Comparison of ENCODE assay signal across 9 cellular contexts in the genomic region with DNA sequence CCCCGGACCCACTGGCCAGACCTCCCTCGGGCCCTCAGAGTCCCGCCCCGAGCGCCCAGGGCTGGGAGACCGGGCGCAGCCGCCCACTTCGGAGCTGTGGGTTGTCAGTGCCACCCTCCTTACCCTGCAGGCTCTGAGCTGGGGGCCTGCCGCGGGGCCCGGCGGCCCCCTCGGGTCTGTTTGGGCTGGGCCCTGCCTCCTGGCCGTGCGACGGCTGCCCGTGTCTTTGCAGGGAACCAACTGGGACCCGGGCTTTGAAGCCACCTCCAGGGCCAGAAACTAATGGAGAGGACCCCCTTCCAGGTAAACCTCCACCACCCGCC. TPM values are rescaled to one million over a fixed set of nuclear protein-coding genes. Genes with fewer than 3 reads are reported as not detected.
DNase-seq lines count a peak whose midpoint lies in the region; ATAC-seq and TF ChIP-seq lines count a peak whose summit lies in the region.
"Had no signal": no experiment of that assay in that cellular context is flagged by ENCODE, and none has a peak within 500 bp of the region (broad histone marks: within the 10 kb centered on the region; RNA-seq: fewer than 3 reads in every experiment).

No MANE protein-coding gene starts in this region.

- peak overlapping the region; percentile 43 to 60 for H3K4me3 ChIP-seq in right atrium auricular region
- peak overlapping the region; percentile 67 for H3K4me3 ChIP-seq in lower lobe of right lung
- H3K4me3 ChIP-seq in vagina, result peak overlapping the region; percentile 48 to 59

- no peak for ATAC-seq in Right ventricle myocardium superior (ENCODE audit: poor library complexity)
- no peak for ATAC-seq in activated naive CD8-positive, alpha-beta T cell treated with anti-CD3 and anti-CD28 coated beads, Interleukin-2, amount 50 U/mL, for 24 hours
- no peak for ATAC-seq in lower lobe of right lung
- ATAC-seq in HG03139 (IDR thresholded peaks at IDR 0.05; ENCODE audit: unreplicated experiment), result no peak

- peak overlapping the region; percentile 82 for H3K4me3 Mint-ChIP-seq in activated naive CD8-positive, alpha-beta T cell treated with anti-CD3 and anti-CD28 coated beads, Interleukin-2, amount 50 U/mL, for 24 hours

- H3K27me3 ChIP-seq in right atrium auricular region (no peaks in the 10 kb centered on the region), lower lobe of right lung (ENCODE audit: low read depth) (no peaks in the 10 kb centered on the region), vagina (no peaks in the 10 kb centered on the region)

- H3K27me3 Mint-ChIP-seq in activated naive CD8-positive, alpha-beta T cell treated with anti-CD3 and anti-CD28 coated beads, Interleukin-2, amount 50 U/mL, for 24 hours, result no peaks in the 10 kb centered on the region

- TF ChIP-seq POLR2A in vagina (IDR thresholded peaks at IDR 0.05), result no peak

- TF ChIP-seq CTCF in right atrium auricular region (IDR thresholded peaks at IDR 0.05), result no peak
- TF ChIP-seq CTCF in lower lobe of right lung (IDR thresholded peaks at IDR 0.05), result no peak
- TF ChIP-seq CTCF in vagina (IDR thresholded peaks at IDR 0.05), result no peak

- H3K27ac Mint-ChIP-seq in activated naive CD8-positive, alpha-beta T cell treated with anti-CD3 and anti-CD28 coated beads, Interleukin-2, amount 50 U/mL, for 24 hours, result no peak overlapping the region

- peaks cover 14% of the 10 kb centered on the region for H3K36me3 Mint-ChIP-seq in activated naive CD8-positive, alpha-beta T cell treated with anti-CD3 and anti-CD28 coated beads, Interleukin-2, amount 50 U/mL, for 24 hours (ENCODE audit: low read depth)

- H3K27ac ChIP-seq in right atrium auricular region, result no peak overlapping the region
- H3K27ac ChIP-seq in lower lobe of right lung, result no peak overlapping the region
- no peak overlapping the region for H3K27ac ChIP-seq in vagina

- intact Hi-C loops in Right ventricle myocardium superior (cut with DNase I) (no loop called here), lower lobe of right lung (cut with DNase I) (no loop called here), vagina (cut with DNase I) (no loop called here)

- DNase-seq in right atrium auricular region (ENCODE audit: low spot score) (no peak), Right ventricle myocardium superior (no peak), lower lobe of right lung (no peak), vagina (ENCODE audit: extremely low spot score in 2 of 2) (no peak), NCI-H146 treated with DMSO at 0.1 percent for 48 hours (lab: John Stamatoyannopoulos, UW; ENCODE audit: unreplicated experiment) (no peak), AG20443 (ENCODE audit: low spot score) (no peak)
- DNase-seq in activated naive CD8-positive, alpha-beta T cell treated with anti-CD3 and anti-CD28 coated beads, Interleukin-2, amount 50 U/mL, for 24 hours, result no peak

- H3K36me3 ChIP-seq in right atrium auricular region (no peaks in the 10 kb centered on the region), lower lobe of right lung (no peaks in the 10 kb centered on the region), vagina (no peaks in the 10 kb centered on the region)

- H3K4me1 ChIP-seq in right atrium auricular region, result peaks cover 0 to 19% of the 10 kb centered on the region in 2 donors
- peaks cover 16% of the 10 kb centered on the region for H3K4me1 ChIP-seq in lower lobe of right lung
- peaks cover 16% of the 10 kb centered on the region for H3K4me1 ChIP-seq in vagina

- H3K9me3 Mint-ChIP-seq in activated naive CD8-positive, alpha-beta T cell treated with anti-CD3 and anti-CD28 coated beads, Interleukin-2, amount 50 U/mL, for 24 hours, result no peaks in the 10 kb centered on the region

- H3K9me3 ChIP-seq in right atrium auricular region (no peaks in the 10 kb centered on the region), lower lobe of right lung (no peaks in the 10 kb centered on the region), vagina (no peaks in the 10 kb centered on the region)

- H3K4me1 Mint-ChIP-seq in activated naive CD8-positive, alpha-beta T cell treated with anti-CD3 and anti-CD28 coated beads, Interleukin-2, amount 50 U/mL, for 24 hours, result peaks cover 8% of the 10 kb centered on the region

RNA-seq across cellular contexts. Expression of a gene that starts 0.4 kb away (rescaled TPM):
- 1 to 10 TPM in 1 of 2 donors, under 1 TPM in 1; 0.63 to 4.1 TPM for total RNA-seq in right atrium auricular region
- 1.0 TPM for total RNA-seq in Right ventricle myocardium superior
- total RNA-seq in lower lobe of right lung, result 0.68 TPM
- 2.5 TPM for total RNA-seq in vagina

RNA-seq across cellular contexts. Expression of a gene that starts 10.7 kb away (rescaled TPM):
- under 1 TPM; 0.22 to 0.51 TPM for total RNA-seq in right atrium auricular region
- total RNA-seq in Right ventricle myocardium superior, result 0.19 TPM
- 0.24 TPM for total RNA-seq in lower lobe of right lung
- total RNA-seq in vagina, result not detected
- total RNA-seq: pulmonary artery endothelial cell had no signal

RNA-seq across cellular contexts. Expression of a gene that starts 14.6 kb away (rescaled TPM):
- total RNA-seq in right atrium auricular region (10 to 100 TPM in 1 of 2 donors, 1 to 10 TPM in 1; 9.6 to 10.5 TPM), Right ventricle myocardium superior (11.8 TPM), lower lobe of right lung (40.2 TPM), vagina (9.6 TPM)

RNA-seq across cellular contexts. Expression of a gene that starts 31.1 kb away (rescaled TPM):
- 1 to 10 TPM; 1.4 to 1.7 TPM for total RNA-seq in right atrium auricular region
- total RNA-seq in Right ventricle myocardium superior, result 1.4 TPM
- 3.4 TPM for total RNA-seq in lower lobe of right lung
- total RNA-seq in vagina, result 2.5 TPM

RNA-seq across cellular contexts. Expression of a gene that starts 53.4 kb away (rescaled TPM):
- total RNA-seq in right atrium auricular region, result 100 to 1,000 TPM in 1 of 2 donors, 10 to 100 TPM in 1; 63.7 to 107 TPM
- total RNA-seq in Right ventricle myocardium superior, result 129 TPM
- 313 TPM for total RNA-seq in lower lobe of right lung
- 133 TPM for total RNA-seq in vagina
